ENCODE assay signal across 8 cellular contexts in the genomic region with DNA sequence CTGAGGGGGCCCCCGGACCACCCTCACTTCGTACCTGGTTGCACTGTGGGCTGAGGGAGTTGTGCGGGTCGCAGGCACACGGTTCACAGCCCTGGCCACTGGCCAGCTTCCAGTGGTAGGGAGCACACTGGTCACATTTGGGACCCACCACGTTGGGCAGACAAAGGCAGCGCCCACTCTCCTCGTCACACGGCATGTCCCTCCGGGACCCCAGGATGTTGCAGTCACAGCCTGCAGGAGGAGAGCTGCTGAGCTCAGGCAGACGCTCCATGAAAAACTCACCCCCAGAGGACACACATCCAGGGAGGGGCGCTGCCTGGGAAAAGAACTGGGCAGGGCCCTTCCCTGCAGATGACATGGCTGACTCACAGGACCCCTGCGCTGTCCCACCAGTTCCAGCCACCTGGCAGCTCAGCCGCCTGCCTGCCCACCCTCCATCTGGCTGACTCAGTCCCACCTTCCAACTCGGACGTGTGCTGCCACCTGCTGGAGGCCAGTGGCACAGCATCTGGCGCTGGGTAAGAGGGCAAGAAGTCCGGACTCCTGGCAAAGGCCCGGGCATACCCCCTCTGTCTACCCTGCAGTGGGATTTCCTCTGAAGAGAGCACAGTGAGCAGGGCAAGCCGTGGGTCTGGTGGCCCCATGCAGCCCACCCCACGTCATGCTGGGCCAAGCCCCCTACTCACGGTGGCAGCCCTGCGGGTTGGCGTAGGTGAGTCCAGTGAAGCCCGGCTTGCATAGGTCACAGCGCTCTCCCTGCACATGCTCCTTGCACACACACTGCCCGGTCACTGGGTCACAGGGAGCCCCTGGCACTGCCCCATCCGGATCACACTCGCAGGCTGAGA. TPM values are rescaled to one million over a fixed set of nuclear protein-coding genes. Genes with fewer than 3 reads are reported as not detected.
A peak's percentile ranks its signal among the peaks of the same experiment; 100 is the strongest.
DNase-seq lines count a peak whose midpoint lies in the region; ATAC-seq and TF ChIP-seq lines count a peak whose summit lies in the region.

No MANE protein-coding gene starts in this region.

- no peak overlapping the region for H3K4me3 ChIP-seq in GM12875 (ENCODE audit: low read depth, low read length)
- no peak overlapping the region for H3K4me3 ChIP-seq in right atrium auricular region

- intact Hi-C loops in sciatic nerve (cut with DNase I), result no loop called here

- H3K36me3 ChIP-seq in right atrium auricular region, result no peaks in the 10 kb centered on the region

- DNase-seq in NCI-H128 (lab: John Stamatoyannopoulos, UW; ENCODE audit: unreplicated experiment) (peak; percentile 74), T-helper 1 cell (peak; percentile 40 to 67 (median 56)), amniotic stem cell (lab: John Stamatoyannopoulos, UW) (peak; percentile 52), right atrium auricular region (ENCODE audit: low spot score) (peak; percentile 81), sciatic nerve (ENCODE audit: low spot score) (peak; percentile 86), OCI-M2 (lab: John Stamatoyannopoulos, UW; ENCODE audit: unreplicated experiment) (no peak)

- TF ChIP-seq CTCF in GM12875 (IDR thresholded peaks at IDR 0.05; ENCODE audit: borderline replicate concordance, insufficient read depth, low read depth, low read length) (peak; percentile 98), right atrium auricular region (IDR thresholded peaks at IDR 0.05) (peak; percentile 96 to 97)

- H3K9me3 ChIP-seq in right atrium auricular region, result no peaks in the 10 kb centered on the region

- H3K27me3 ChIP-seq in right atrium auricular region, result no peaks in the 10 kb centered on the region

- H3K4me1 ChIP-seq in right atrium auricular region, result peaks cover 3 to 51% of the 10 kb centered on the region in 2 donors

- H3K27ac ChIP-seq in right atrium auricular region, result peak overlapping the region; percentile 14 to 72

- ATAC-seq in HG02588 (IDR thresholded peaks at IDR 0.05; ENCODE audit: unreplicated experiment) (peak; percentile 81), sciatic nerve (peak; percentile 78)

RNA-seq across cellular contexts. Expression of a gene that starts 24.7 kb away (rescaled TPM):
- 10 to 100 TPM in 1 of 2 donors, 1 to 10 TPM in 1; 4.7 to 11.1 TPM for total RNA-seq in right atrium auricular region
- total RNA-seq in sciatic nerve, result 2.8 TPM

RNA-seq across cellular contexts. Expression of a gene that starts 44.1 kb away (rescaled TPM):
- total RNA-seq in right atrium auricular region (under 1 TPM in 1 of 2 donors, not detected in 1; 0.28 TPM), sciatic nerve (0.18 TPM)

RNA-seq across cellular contexts. Expression of a gene that starts 47.6 kb away (rescaled TPM):
- total RNA-seq in right atrium auricular region (100 to 1,000 TPM; 212 to 299 TPM), sciatic nerve (93.0 TPM)
